Comparison of ENCODE assay signal across 7 cellular contexts in the genomic region with DNA sequence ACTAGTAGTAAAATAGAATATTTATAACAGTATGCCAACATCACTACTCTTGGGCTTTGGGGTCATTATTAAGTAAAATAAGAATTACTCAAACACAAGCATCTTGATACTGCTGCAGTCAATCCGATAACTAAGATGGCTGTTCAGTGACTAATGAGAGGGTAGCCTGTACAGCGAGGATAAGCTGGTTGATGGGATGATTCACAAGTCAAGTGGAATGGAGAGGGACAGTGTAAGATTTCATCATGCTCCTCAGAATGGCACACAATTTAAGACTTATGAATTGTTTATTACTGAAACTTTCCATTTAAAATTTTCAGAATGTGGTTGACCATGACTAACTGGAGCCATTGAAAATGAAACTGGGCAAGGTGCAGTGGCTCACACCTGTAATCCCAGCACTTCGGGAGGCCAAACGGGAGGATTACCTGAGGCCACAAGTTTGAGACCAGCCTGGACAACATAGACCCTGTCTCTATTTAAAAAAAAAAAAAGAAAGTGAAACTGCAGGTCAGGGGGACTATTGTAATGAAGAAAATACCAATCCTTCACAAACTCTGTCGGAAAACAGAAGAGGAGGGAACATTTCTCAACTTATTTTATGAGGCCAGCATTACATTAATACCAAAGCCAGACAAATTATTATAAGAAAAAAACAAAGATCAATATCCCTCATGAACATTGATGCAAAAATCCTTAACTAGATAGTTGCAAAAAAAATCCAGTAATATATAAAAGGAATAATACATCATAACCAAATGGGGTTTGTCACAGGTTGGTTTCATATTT. TPM values are rescaled to one million over a fixed set of nuclear protein-coding genes. Genes with fewer than 3 reads are reported as not detected.
DNase-seq lines count a peak whose midpoint lies in the region; ATAC-seq, FAIRE-seq and TF ChIP-seq lines count a peak whose summit lies in the region.

No MANE protein-coding gene starts in this region.

- no peak overlapping the region for H3K4me3 Mint-ChIP-seq in activated T-helper 2 cell treated with anti-CD3 and anti-CD28 coated beads, Interferon-gamma antibody, Interleukin-2, Interleukin-4, amounts not matched to agents 10 μg/mL and 5 μg/mL and 100 μg/mL, durations not matched to agents 14 hours and 24 hours and 36 hours (ENCODE audit: low read depth)
- peak overlapping the region; percentile 42 for H3K4me3 Mint-ChIP-seq in osteocyte (ENCODE audit: unreplicated experiment)

- peaks cover 42% of the 10 kb centered on the region for H3K36me3 Mint-ChIP-seq in activated T-helper 2 cell treated with anti-CD3 and anti-CD28 coated beads, Interferon-gamma antibody, Interleukin-2, Interleukin-4, amounts not matched to agents 10 μg/mL and 5 μg/mL and 100 μg/mL, durations not matched to agents 14 hours and 24 hours and 36 hours (ENCODE audit: low read depth)
- H3K36me3 Mint-ChIP-seq in osteocyte (ENCODE audit: unreplicated experiment) = peaks cover 3% of the 10 kb centered on the region

- H3K27ac Mint-ChIP-seq in activated T-helper 2 cell treated with anti-CD3 and anti-CD28 coated beads, Interferon-gamma antibody, Interleukin-2, Interleukin-4, amounts not matched to agents 10 μg/mL and 5 μg/mL and 100 μg/mL, durations not matched to agents 14 hours and 24 hours and 36 hours = peak overlapping the region; percentile 79
- peak overlapping the region; percentile 87 for H3K27ac Mint-ChIP-seq in osteocyte (ENCODE audit: unreplicated experiment)

- no peaks in the 10 kb centered on the region for H3K27me3 Mint-ChIP-seq in activated T-helper 2 cell treated with anti-CD3 and anti-CD28 coated beads, Interferon-gamma antibody, Interleukin-2, Interleukin-4, amounts not matched to agents 10 μg/mL and 5 μg/mL and 100 μg/mL, durations not matched to agents 14 hours and 24 hours and 36 hours (ENCODE audit: low read depth)
- H3K27me3 Mint-ChIP-seq in osteocyte (ENCODE audit: unreplicated experiment) = no peaks in the 10 kb centered on the region

- intact Hi-C loops in activated T-helper 2 cell treated with anti-CD3 and anti-CD28 coated beads, Interferon-gamma antibody, Interleukin-2, Interleukin-4, amounts not matched to agents 10 μg/mL and 5 μg/mL and 100 μg/mL, durations not matched to agents 14 hours and 24 hours and 36 hours (cut with micrococcal nuclease) = no loop called here

- no peaks in the 10 kb centered on the region for H3K9me3 Mint-ChIP-seq in activated T-helper 2 cell treated with anti-CD3 and anti-CD28 coated beads, Interferon-gamma antibody, Interleukin-2, Interleukin-4, amounts not matched to agents 10 μg/mL and 5 μg/mL and 100 μg/mL, durations not matched to agents 14 hours and 24 hours and 36 hours
- H3K9me3 Mint-ChIP-seq in osteocyte (ENCODE audit: unreplicated experiment) = no peaks in the 10 kb centered on the region

- peaks cover 28% of the 10 kb centered on the region for H3K4me1 Mint-ChIP-seq in activated T-helper 2 cell treated with anti-CD3 and anti-CD28 coated beads, Interferon-gamma antibody, Interleukin-2, Interleukin-4, amounts not matched to agents 10 μg/mL and 5 μg/mL and 100 μg/mL, durations not matched to agents 14 hours and 24 hours and 36 hours (ENCODE audit: low read depth)
- H3K4me1 Mint-ChIP-seq in osteocyte (ENCODE audit: unreplicated experiment) = peaks cover 22% of the 10 kb centered on the region

- ATAC-seq in HG03432 (IDR thresholded peaks at IDR 0.05; ENCODE audit: unreplicated experiment) = peak; percentile 69
- ATAC-seq in omental fat pad (ENCODE audit: low FRiP score) = no peak
- no peak for ATAC-seq in GM21390 (IDR thresholded peaks at IDR 0.05; ENCODE audit: unreplicated experiment)

- FAIRE-seq in GM19239 (lab: Jason Lieb, UNC) = peak; percentile 70

- TF ChIP-seq CTCF in osteocyte (IDR thresholded peaks at IDR 0.05) (no peak), omental fat pad (IDR thresholded peaks at IDR 0.05) (no peak)

- DNase-seq in GM19239 (ENCODE audit: insufficient read length, low spot score) (no peak), osteocyte (ENCODE audit: extremely low spot score, unreplicated experiment) (peak; percentile 8), Kasumi-1 (lab: John Stamatoyannopoulos, UW) (no peak), omental fat pad (ENCODE audit: low spot score) (no peak)
- no peak for DNase-seq in activated T-helper 2 cell treated with anti-CD3 and anti-CD28 coated beads, Interferon-gamma antibody, Interleukin-2, Interleukin-4, amounts not matched to agents 10 μg/mL and 5 μg/mL and 100 μg/mL, durations not matched to agents 14 hours and 24 hours and 36 hours (ENCODE audit: low spot score)

RNA-seq across cellular contexts. Expression of a gene that starts 11.2 kb away (rescaled TPM):
- total RNA-seq in activated T-helper 2 cell treated with anti-CD3 and anti-CD28 coated beads, Interferon-gamma antibody, Interleukin-2, Interleukin-4, amounts not matched to agents 10 μg/mL and 5 μg/mL and 100 μg/mL, durations not matched to agents 14 hours and 24 hours and 36 hours = 40.8 and 43.9 TPM in 2 replicates
- total RNA-seq in osteocyte (21.2 and 28.4 TPM in 2 replicates), omental fat pad (10 to 100 TPM; 20.7 to 42.2 (median 29.2) TPM)

RNA-seq across cellular contexts. Expression of a gene that starts 16.3 kb away (rescaled TPM):
- total RNA-seq in activated T-helper 2 cell treated with anti-CD3 and anti-CD28 coated beads, Interferon-gamma antibody, Interleukin-2, Interleukin-4, amounts not matched to agents 10 μg/mL and 5 μg/mL and 100 μg/mL, durations not matched to agents 14 hours and 24 hours and 36 hours = 78.9 and 88.5 TPM in 2 replicates
- total RNA-seq in osteocyte (32.7 and 35.5 TPM in 2 replicates), omental fat pad (10 to 100 TPM; 10.5 to 21.4 (median 14.1) TPM)
